In the genomic region with DNA sequence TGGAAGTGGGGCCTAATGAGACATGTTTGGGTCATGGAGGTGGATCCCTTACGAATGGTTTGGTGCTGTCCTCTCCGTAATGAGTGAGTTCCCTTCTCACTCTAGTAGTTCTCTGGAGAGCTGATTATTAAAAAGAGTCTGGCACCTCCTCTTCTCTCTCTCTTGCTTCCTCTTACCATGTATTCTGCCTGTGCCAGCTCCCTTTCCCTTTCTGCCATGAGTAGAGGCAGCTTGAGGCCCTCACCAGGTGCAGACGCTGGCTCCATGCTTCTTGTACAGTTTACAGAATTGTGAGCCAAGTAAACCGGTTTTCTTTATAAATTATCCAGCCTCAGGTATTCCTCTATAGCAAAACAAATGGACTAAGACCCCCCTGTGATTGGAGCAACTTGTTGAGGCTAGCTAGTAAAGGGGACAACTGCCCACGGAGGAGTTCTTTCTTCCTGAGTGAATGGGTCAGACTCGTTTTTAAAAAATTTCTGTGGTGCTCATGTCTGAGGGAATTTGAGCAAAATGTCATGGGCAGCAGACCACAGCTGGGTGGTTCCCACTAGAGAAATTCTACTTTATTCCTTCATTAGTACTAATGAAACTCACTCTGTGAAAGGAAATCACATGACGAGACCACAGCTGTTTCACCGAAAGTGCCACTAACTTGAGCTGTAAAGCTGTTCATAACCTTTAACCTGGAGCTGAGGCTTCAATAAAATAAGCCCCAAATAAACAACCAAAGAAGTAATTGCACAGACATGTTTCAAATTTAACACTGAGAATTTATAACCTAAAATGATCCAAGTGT, we compare ENCODE assay signal across 13 cellular contexts.
DNase-seq lines count a peak whose midpoint lies in the region; ATAC-seq and TF ChIP-seq lines count a peak whose summit lies in the region.
"Had no signal": no experiment of that assay in that cellular context is flagged by ENCODE, and none has a peak within 500 bp of the region (broad histone marks: within the 10 kb centered on the region; RNA-seq: fewer than 3 reads in every experiment).

No MANE protein-coding gene starts in this region.

- intact Hi-C loops in activated naive CD4-positive, alpha-beta T cell treated with anti-CD3 and anti-CD28 coated beads for 36 hours (cut with micrococcal nuclease) = no loop called here

- DNase-seq in activated naive CD4-positive, alpha-beta T cell treated with anti-CD3 and anti-CD28 coated beads for 36 hours = peak; percentile 66
- DNase-seq in activated naive CD4-positive, alpha-beta T cell treated with Interleukin-2 at 50 U/mL for 16 hours = no peak
- peak; percentile 61 for DNase-seq in stimulated activated naive B cell treated with anti-CD40 and anti-IgM and Interleukin-4, amounts not matched to agents 10 μg/mL and 1 μg/mL and 100 μg/mL, for 72 hours
- no peak for DNase-seq in AML-193 (lab: John Stamatoyannopoulos, UW)
- no peak for DNase-seq in endodermal cell
- no peak for DNase-seq in ureter (ENCODE audit: low spot score)
- DNase-seq: central memory CD4-positive, alpha-beta T cell; NCI-H524; right cardiac atrium had no signal

- CTCF ChIA-PET in activated naive CD4-positive, alpha-beta T cell treated with anti-CD3 and anti-CD28 coated beads for 36 hours (lab: Charles Lee) = interaction anchor here (0.9 to 1.9 kb wide), 7 partner anchors 12 to 256 kb away, joined by 3 to 7 read pairs (median 4); no protein-coding TSS in a partner anchor

- TF ChIP-seq CTCF in endodermal cell (conservative IDR thresholded peaks at IDR 0.05) = no peak

- H3K27ac Mint-ChIP-seq in activated naive CD4-positive, alpha-beta T cell treated with anti-CD3 and anti-CD28 coated beads for 36 hours = no peak overlapping the region
- peak overlapping the region; percentile 91 for H3K27ac Mint-ChIP-seq in stimulated activated naive B cell treated with anti-CD40 and anti-IgM and Interleukin-4, amounts not matched to agents 10 μg/mL and 1 μg/mL and 100 μg/mL, for 72 hours
- no peak overlapping the region for H3K27ac Mint-ChIP-seq in endodermal cell
- H3K27ac Mint-ChIP-seq: WTC11 had no signal

- no peak overlapping the region for H3K4me3 ChIP-seq in endodermal cell (ENCODE audit: low read length)
- H3K4me3 ChIP-seq: suprapubic skin had no signal

- peaks cover 1% of the 10 kb centered on the region for H3K36me3 Mint-ChIP-seq in activated naive CD4-positive, alpha-beta T cell treated with anti-CD3 and anti-CD28 coated beads for 36 hours (ENCODE audit: low read depth)
- peaks cover 0 to 8% of the 10 kb centered on the region in 2 donors for H3K36me3 Mint-ChIP-seq in stimulated activated naive B cell treated with anti-CD40 and anti-IgM and Interleukin-4, amounts not matched to agents 10 μg/mL and 1 μg/mL and 100 μg/mL, for 72 hours
- H3K36me3 Mint-ChIP-seq in endodermal cell (ENCODE audit: low read depth) = no peaks in the 10 kb centered on the region
- H3K36me3 Mint-ChIP-seq: WTC11 had no signal

- H3K9me3 ChIP-seq in endodermal cell (ENCODE audit: control insufficient read depth, low read length) = no peaks in the 10 kb centered on the region
- H3K9me3 ChIP-seq: suprapubic skin had no signal

- WGBS in endodermal cell (ENCODE audit: insufficient coverage in 1 of 2, insufficient read length in 1 of 2), 2 experiments = 90 to 97% methylated on average over 6 to 8 of the region's 8 CpGs

- H3K4me1 ChIP-seq in endodermal cell (ENCODE audit: control insufficient read depth, insufficient read depth, low read length) = no peaks in the 10 kb centered on the region

- H3K9ac ChIP-seq in endodermal cell (ENCODE audit: extremely low read depth, low read length, poor library complexity, severe bottlenecking) = no peak overlapping the region

- peaks cover 38% of the 10 kb centered on the region for H3K4me1 Mint-ChIP-seq in activated naive CD4-positive, alpha-beta T cell treated with anti-CD3 and anti-CD28 coated beads for 36 hours (ENCODE audit: low read depth)
- H3K4me1 Mint-ChIP-seq in stimulated activated naive B cell treated with anti-CD40 and anti-IgM and Interleukin-4, amounts not matched to agents 10 μg/mL and 1 μg/mL and 100 μg/mL, for 72 hours = peaks cover 42 to 48% of the 10 kb centered on the region in 2 donors
- H3K4me1 Mint-ChIP-seq in endodermal cell = no peaks in the 10 kb centered on the region
- H3K4me1 Mint-ChIP-seq: WTC11 had no signal

- no peak overlapping the region for H3K27ac ChIP-seq in endodermal cell (ENCODE audit: low read depth, low read length)
- H3K27ac ChIP-seq: suprapubic skin had no signal

- H3K4me3 Mint-ChIP-seq in activated naive CD4-positive, alpha-beta T cell treated with anti-CD3 and anti-CD28 coated beads for 36 hours = no peak overlapping the region
- H3K4me3 Mint-ChIP-seq in stimulated activated naive B cell treated with anti-CD40 and anti-IgM and Interleukin-4, amounts not matched to agents 10 μg/mL and 1 μg/mL and 100 μg/mL, for 72 hours = peak overlapping the region; percentile 18 to 36
- H3K4me3 Mint-ChIP-seq in endodermal cell = no peak overlapping the region
- H3K4me3 Mint-ChIP-seq: WTC11 had no signal

- ATAC-seq in HG02623 (IDR thresholded peaks at IDR 0.05; ENCODE audit: unreplicated experiment) = peak; percentile 81
- peak; percentile 63 for ATAC-seq in HG03575 (IDR thresholded peaks at IDR 0.05; ENCODE audit: extremely low read depth, insufficient number of reproducible peaks, low FRiP score, unreplicated experiment)
- peak; percentile 76 to 81 for ATAC-seq in stimulated activated naive B cell treated with anti-CD40 and anti-IgM and Interleukin-4, amounts not matched to agents 10 μg/mL and 1 μg/mL and 100 μg/mL, for 72 hours (replicated peaks)
- ATAC-seq: right cardiac atrium, WTC11 had no signal

- H3K27me3 Mint-ChIP-seq in activated naive CD4-positive, alpha-beta T cell treated with anti-CD3 and anti-CD28 coated beads for 36 hours (ENCODE audit: low read depth) = no peaks in the 10 kb centered on the region
- H3K27me3 Mint-ChIP-seq in stimulated activated naive B cell treated with anti-CD40 and anti-IgM and Interleukin-4, amounts not matched to agents 10 μg/mL and 1 μg/mL and 100 μg/mL, for 72 hours = no peaks in the 10 kb centered on the region
- no peaks in the 10 kb centered on the region for H3K27me3 Mint-ChIP-seq in endodermal cell (ENCODE audit: insufficient read depth)

- H3K36me3 ChIP-seq in endodermal cell (ENCODE audit: control insufficient read depth, insufficient read depth, low read length) = no peaks in the 10 kb centered on the region
- H3K36me3 ChIP-seq: suprapubic skin had no signal

- H3K9me3 Mint-ChIP-seq in activated naive CD4-positive, alpha-beta T cell treated with anti-CD3 and anti-CD28 coated beads for 36 hours = no peaks in the 10 kb centered on the region
- H3K9me3 Mint-ChIP-seq in stimulated activated naive B cell treated with anti-CD40 and anti-IgM and Interleukin-4, amounts not matched to agents 10 μg/mL and 1 μg/mL and 100 μg/mL, for 72 hours = peaks cover 8% of the 10 kb centered on the region in 2 donors
- no peaks in the 10 kb centered on the region for H3K9me3 Mint-ChIP-seq in endodermal cell
- H3K9me3 Mint-ChIP-seq: WTC11 had no signal

- H3K27me3 ChIP-seq in endodermal cell (ENCODE audit: control insufficient read depth, insufficient read depth, low read length, poor library complexity, severe bottlenecking) = no peaks in the 10 kb centered on the region
- H3K27me3 ChIP-seq: suprapubic skin had no signal

Comparison
In these comparisons a context has a peak if more than half of its experiments do, and no peak if none do; other contexts are left out.
1. DNase-seq: peak in activated naive CD4-positive, alpha-beta T cell treated with anti-CD3 and anti-CD28 coated beads for 36 hours (single experiment) and stimulated activated naive B cell treated with anti-CD40 and anti-IgM and Interleukin-4, amounts not matched to agents 10 μg/mL and 1 μg/mL and 100 μg/mL, for 72 hours (single experiment); none in activated naive CD4-positive, alpha-beta T cell treated with Interleukin-2 at 50 U/mL for 16 hours (single experiment), AML-193 (0 of 2), endodermal cell (single experiment) and ureter (single experiment).
2. H3K4me3 Mint-ChIP-seq: peak in stimulated activated naive B cell treated with anti-CD40 and anti-IgM and Interleukin-4, amounts not matched to agents 10 μg/mL and 1 μg/mL and 100 μg/mL, for 72 hours (2 of 2); none in activated naive CD4-positive, alpha-beta T cell treated with anti-CD3 and anti-CD28 coated beads for 36 hours (single experiment) and endodermal cell (single experiment).
3. Peak in every context shown above with its lines, with median percentiles within 50 percentile points of each other: ATAC-seq.